1 cellular context compared by ENCODE assay signal in genomic region chr12:29889737-29890136, GRCh38.
TF ChIP-seq lines count a peak whose summit lies in the region.

No MANE protein-coding gene starts in this region.

TF ChIP-seq in GM23338, 12 proteins besides CTCF, POLR2A, EP300 and RAD21 (continued from another document):
- TF ChIP-seq ZNF462 (CRISPR knock-in tag; IDR thresholded peaks at IDR 0.05) (no peak), POLR2AphosphoS5 (IDR thresholded peaks at IDR 0.05; ENCODE audit: low read depth) (no peak)
